Comparison of ENCODE assay signal across 8 cellular contexts in the genomic region with DNA sequence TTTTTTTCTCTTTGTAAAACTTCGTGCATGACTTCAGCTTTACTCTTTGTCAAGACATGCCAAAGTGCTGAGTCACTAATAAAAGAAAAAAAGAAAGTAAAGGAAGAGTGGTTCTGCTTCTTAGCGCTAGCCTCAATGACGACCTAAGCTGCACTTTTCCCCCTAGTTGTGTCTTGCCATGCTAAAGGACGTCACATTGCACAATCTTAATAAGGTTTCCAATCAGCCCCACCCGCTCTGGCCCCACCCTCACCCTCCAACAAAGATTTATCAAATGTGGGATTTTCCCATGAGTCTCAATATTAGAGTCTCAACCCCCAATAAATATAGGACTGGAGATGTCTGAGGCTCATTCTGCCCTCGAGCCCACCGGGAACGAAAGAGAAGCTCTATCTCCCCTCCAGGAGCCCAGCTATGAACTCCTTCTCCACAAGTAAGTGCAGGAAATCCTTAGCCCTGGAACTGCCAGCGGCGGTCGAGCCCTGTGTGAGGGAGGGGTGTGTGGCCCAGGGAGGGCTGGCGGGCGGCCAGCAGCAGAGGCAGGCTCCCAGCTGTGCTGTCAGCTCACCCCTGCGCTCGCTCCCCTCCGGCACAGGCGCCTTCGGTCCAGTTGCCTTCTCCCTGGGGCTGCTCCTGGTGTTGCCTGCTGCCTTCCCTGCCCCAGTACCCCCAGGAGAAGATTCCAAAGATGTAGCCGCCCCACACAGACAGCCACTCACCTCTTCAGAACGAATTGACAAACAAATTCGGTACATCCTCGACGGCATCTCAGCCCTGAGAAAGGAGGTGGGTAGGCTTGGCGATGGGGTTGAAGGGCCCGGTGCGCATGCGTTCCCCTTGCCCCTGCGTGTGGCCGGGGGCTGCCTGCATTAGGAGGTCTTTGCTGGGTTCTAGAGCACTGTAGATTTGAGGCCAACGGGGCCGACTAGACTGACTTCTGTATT. TPM values are rescaled to one million over a fixed set of nuclear protein-coding genes. Genes with fewer than 3 reads are reported as not detected.
DNase-seq lines count a peak whose midpoint lies in the region; ATAC-seq and TF ChIP-seq lines count a peak whose summit lies in the region.

Gene IL6, plus strand, starts transcription at position 352 of the 944 bp plus-strand sequence. Its CDS starts 63 bp downstream, at position 415.

- peaks cover 14% of the 10 kb centered on the region for H3K4me1 ChIP-seq in CD8-positive, alpha-beta memory T cell (ENCODE audit: insufficient read depth, low read length)
- peaks cover 60% of the 10 kb centered on the region for H3K4me1 ChIP-seq in skeletal muscle satellite cell (ENCODE audit: control insufficient read depth, insufficient read depth, low read length)

- H3K9me3 ChIP-seq in CD8-positive, alpha-beta memory T cell (ENCODE audit: low read length), result no peaks in the 10 kb centered on the region
- no peaks in the 10 kb centered on the region for H3K9me3 ChIP-seq in skeletal muscle satellite cell (replicated peaks; ENCODE audit: low read length)

- no peaks in the 10 kb centered on the region for H3K27me3 ChIP-seq in CD8-positive, alpha-beta memory T cell (ENCODE audit: insufficient read depth, low read length, poor library complexity, severe bottlenecking)
- no peaks in the 10 kb centered on the region for H3K27me3 ChIP-seq in skeletal muscle satellite cell (ENCODE audit: control insufficient read depth, insufficient read depth, low read length)

- H3K36me3 ChIP-seq in CD8-positive, alpha-beta memory T cell (ENCODE audit: insufficient read depth, low read length), result no peaks in the 10 kb centered on the region
- H3K36me3 ChIP-seq in skeletal muscle satellite cell (ENCODE audit: insufficient read depth, low read length), result no peaks in the 10 kb centered on the region

- no peak for ATAC-seq in GM18870 (IDR thresholded peaks at IDR 0.05; ENCODE audit: unreplicated experiment)
- ATAC-seq in HG03039 (IDR thresholded peaks at IDR 0.05; ENCODE audit: unreplicated experiment), result no peak

- H3K9me3 Mint-ChIP-seq in CD8-positive, alpha-beta memory T cell, result no peaks in the 10 kb centered on the region
- H3K9me3 Mint-ChIP-seq in IgD-negative memory B cell, result no peaks in the 10 kb centered on the region

- DNase-seq in CD8-positive, alpha-beta memory T cell, result peak in 1 of 5 donors; percentile 5
- DNase-seq in RPMI8226, result peak; percentile 90
- DNase-seq in cardiac fibroblast (ENCODE audit: low read depth in 2 of 2), result peak; percentile 97 to 98
- peak; percentile 96 for DNase-seq in islet precursor cell

- peak within 1 kb of the TSS; percentile 85 for H3K4me2 ChIP-seq in skeletal muscle satellite cell (ENCODE audit: low read length)

- CTCF ChIA-PET in CD8-positive, alpha-beta memory T cell (lab: Charles Lee), result interaction anchor here (0.8 to 1.2 kb wide), 5 partner anchors 10 to 328 kb away, joined by 3 to 9 read pairs (median 3); no protein-coding TSS in a partner anchor

- H3K27ac ChIP-seq in CD8-positive, alpha-beta memory T cell (ENCODE audit: low read depth, low read length), result no peak within 1 kb of the TSS

- no peak within 1 kb of the TSS for H3K4me3 ChIP-seq in CD8-positive, alpha-beta memory T cell (ENCODE audit: low read length)
- H3K4me3 ChIP-seq in cardiac fibroblast (replicated peaks in 1 of 2; ENCODE audit: low read depth in 2 of 2, low read length in 2 of 2), result peak within 1 kb of the TSS; percentile 53 to 59
- peak within 1 kb of the TSS; percentile 70 for H3K4me3 ChIP-seq in skeletal muscle satellite cell (ENCODE audit: low read length)

- H3K4me3 Mint-ChIP-seq in CD8-positive, alpha-beta memory T cell, result peak within 1 kb of the TSS in 6 of 7 donors; percentile 50 to 74 (median 65)
- H3K4me3 Mint-ChIP-seq in IgD-negative memory B cell, result peak within 1 kb of the TSS; percentile 77 to 96 (median 88)

- no peaks in the 10 kb centered on the region for H3K36me3 Mint-ChIP-seq in CD8-positive, alpha-beta memory T cell
- no peaks in the 10 kb centered on the region for H3K36me3 Mint-ChIP-seq in IgD-negative memory B cell

- peaks cover 11 to 50% of the 10 kb centered on the region in 2 donors for H3K27me3 Mint-ChIP-seq in CD8-positive, alpha-beta memory T cell
- H3K27me3 Mint-ChIP-seq in IgD-negative memory B cell, result peaks cover 2% of the 10 kb centered on the region

- no peak for TF ChIP-seq CTCF in cardiac fibroblast (IDR thresholded peaks at IDR 0.05; ENCODE audit: low read depth, low read length)

- peak within 1 kb of the TSS; percentile 89 for H3K9ac ChIP-seq in skeletal muscle satellite cell (ENCODE audit: low read depth, low read length)

- peak within 1 kb of the TSS in 2 of 8 donors; percentile 45 to 48 for H3K27ac Mint-ChIP-seq in CD8-positive, alpha-beta memory T cell
- H3K27ac Mint-ChIP-seq in IgD-negative memory B cell, result peak within 1 kb of the TSS; percentile 66 to 89 (median 68)

- POLR2A ChIA-PET in CD8-positive, alpha-beta memory T cell (lab: Charles Lee), result no interaction called here

- peaks cover 13 to 26% (median 23%) of the 10 kb centered on the region in 3 donors for H3K4me1 Mint-ChIP-seq in CD8-positive, alpha-beta memory T cell
- peaks cover 33 to 50% (median 48%) of the 10 kb centered on the region in 3 donors for H3K4me1 Mint-ChIP-seq in IgD-negative memory B cell

RNA-seq across cellular contexts. Expression of gene IL6, which starts in this region (rescaled TPM):
- 1 to 10 TPM in 1 of 2 experiments, under 1 TPM in 1; 0.72 to 1.7 TPM for total RNA-seq in CD8-positive, alpha-beta memory T cell
- polyA plus RNA-seq in CD8-positive, alpha-beta memory T cell, result not detected
- polyA plus RNA-seq in IgD-negative memory B cell, result 3.8 TPM
- 5.6 and 7.2 TPM in 2 replicates for total RNA-seq in skeletal muscle satellite cell (2012; rRNA removed)
